ENCODE assay signal across 8 cellular contexts in the genomic region with DNA sequence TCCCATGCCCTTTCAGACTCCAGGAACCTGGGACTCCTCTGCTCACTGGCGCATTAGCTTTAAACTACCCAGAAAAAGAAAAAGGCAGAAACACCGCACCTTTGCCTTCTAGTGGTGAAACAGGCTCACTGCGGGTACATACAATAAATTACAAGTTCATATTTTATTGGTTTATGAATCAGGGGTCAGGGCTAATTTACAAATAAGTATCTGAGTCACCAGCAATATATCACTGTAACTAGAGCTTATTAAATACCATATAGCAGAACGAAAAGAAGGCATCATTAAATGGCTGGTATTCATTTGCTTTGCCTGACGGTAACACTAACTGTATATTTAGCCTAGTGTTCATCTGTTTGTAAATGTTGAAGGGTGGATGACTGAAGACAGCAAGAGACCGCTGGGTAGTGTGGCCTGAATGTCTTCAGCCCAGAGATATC. TPM values are rescaled to one million over a fixed set of nuclear protein-coding genes. Genes with fewer than 3 reads are reported as not detected.
DNase-seq lines count a peak whose midpoint lies in the region; ATAC-seq and TF ChIP-seq lines count a peak whose summit lies in the region.

No MANE protein-coding gene starts in this region.

- no peaks in the 10 kb centered on the region for H3K36me3 ChIP-seq in IMR-90 (ENCODE audit: control insufficient read depth, insufficient read depth, low read length)
- H3K36me3 ChIP-seq in colonic mucosa, result no peaks in the 10 kb centered on the region

- H3K4me1 ChIP-seq in IMR-90 (ENCODE audit: control insufficient read depth, insufficient read depth, low read length) (no peaks in the 10 kb centered on the region), colonic mucosa (no peaks in the 10 kb centered on the region)

- peak; percentile 81 for ATAC-seq in IMR-90 (ENCODE audit: low read depth)
- no peak for ATAC-seq in GM21619 (IDR thresholded peaks at IDR 0.05; ENCODE audit: unreplicated experiment)

- no peak overlapping the region for H3K14ac ChIP-seq in IMR-90 (replicated peaks; ENCODE audit: low read depth, low read length)

- H2BK15ac ChIP-seq in IMR-90 (ENCODE audit: low read depth, low read length), result no peak overlapping the region

- no peaks in the 10 kb centered on the region for H3K9me3 ChIP-seq in IMR-90 (ENCODE audit: control insufficient read depth, insufficient read depth, low read length)
- H3K9me3 ChIP-seq in colonic mucosa, result no peaks in the 10 kb centered on the region

- no peak overlapping the region for H3K56ac ChIP-seq in IMR-90 (ENCODE audit: extremely low read depth, insufficient read depth, low read length)

- dilution Hi-C loops in IMR-90 (cut with HindIII; ENCODE audit: low sequenced_read_pairs, unreplicated experiment), result no loop called here

- no peak overlapping the region for H2BK20ac ChIP-seq in IMR-90 (ENCODE audit: low read depth, low read length)

- no peak overlapping the region for H3K4ac ChIP-seq in IMR-90 (ENCODE audit: low read depth, low read length)

- DNase-seq in NOMO-1 (lab: John Stamatoyannopoulos, UW; ENCODE audit: unreplicated experiment in 2 of 2), result peak; percentile 9 to 38
- no peak for DNase-seq in NOMO-1 treated with dmso at 0.1 percent for 144 hours (lab: John Stamatoyannopoulos, UW; ENCODE audit: unreplicated experiment)
- DNase-seq in IMR-90, result peak; percentile 59
- peak; percentile 77 for DNase-seq in RWPE1 (ENCODE audit: low spot score)
- no peak for DNase-seq in colonic mucosa
- peak; percentile 5 for DNase-seq in midbrain (lab: John Stamatoyannopoulos, UW)
- DNase-seq in middle frontal gyrus (ENCODE audit: extremely low spot score, low spot score), result no peak

- BruUV-seq in IMR-90 (replicated peaks; lab: Mats Ljungman, UMichigan), result no TSS peak

- no peak overlapping the region for H2AK9ac ChIP-seq in IMR-90 (replicated peaks; ENCODE audit: low read depth, low read length, poor library complexity)

- H3K9ac ChIP-seq in IMR-90 (ENCODE audit: low read depth, low read length) (no peak overlapping the region), colonic mucosa (ENCODE audit: low read depth in 2 of 2, low read length in 2 of 2) (no peak overlapping the region)

- H3K27me3 ChIP-seq in IMR-90 (ENCODE audit: control insufficient read depth, insufficient read depth, low read length), result peaks cover 14% of the 10 kb centered on the region
- no peaks in the 10 kb centered on the region for H3K27me3 ChIP-seq in colonic mucosa

- no peaks in the 10 kb centered on the region for H3K79me1 ChIP-seq in IMR-90 (ENCODE audit: low read depth in 1 of 2, low read length in 2 of 2)

- POLR2A ChIA-PET in IMR-90 (lab: Charles Lee; ENCODE audit: unreplicated experiment), result no interaction called here
- POLR2A ChIA-PET in RWPE1 (lab: Yijun Ruan, JAX; ENCODE audit: low non-redundant PET), result no interaction called here

- H3K4me3 ChIP-seq in IMR-90 (ENCODE audit: insufficient read depth, low read depth, low read length), result no peak overlapping the region
- H3K4me3 ChIP-seq in colonic mucosa, result no peak overlapping the region

- no peak overlapping the region for H2AFZ ChIP-seq in IMR-90 (replicated peaks; ENCODE audit: low read length, poor library complexity)

- peak; percentile 54 for TF ChIP-seq RAD21 in IMR-90 (IDR thresholded peaks at IDR 0.05; ENCODE audit: low read length)

- H3K4me2 ChIP-seq in IMR-90 (ENCODE audit: low read depth, low read length), result no peak overlapping the region

- H4K91ac ChIP-seq in IMR-90 (ENCODE audit: insufficient read depth, low read depth, low read length), result no peak overlapping the region

- TF ChIP-seq POLR2A in IMR-90 (IDR thresholded peaks at IDR 0.05; ENCODE audit: low read depth, low read length), result no peak

- no peak overlapping the region for H4K8ac ChIP-seq in IMR-90 (ENCODE audit: low read depth in 2 of 2, low read length in 2 of 2)

- no peaks in the 10 kb centered on the region for H4K20me1 ChIP-seq in IMR-90 (ENCODE audit: insufficient read depth, low read length)

- H3K27ac ChIP-seq in IMR-90 (ENCODE audit: insufficient read depth, low read length) (no peak overlapping the region), RWPE1 (no peak overlapping the region), colonic mucosa (no peak overlapping the region)

- in situ Hi-C loops in IMR-90 (cut with MboI; ENCODE audit: low sequenced_read_pairs), result no loop called here

- peak; percentile 66 for TF ChIP-seq CTCF in IMR-90 (conservative IDR thresholded peaks at IDR 0.05; ENCODE audit: low read depth, low read length)
- peak; percentile 93 for TF ChIP-seq CTCF in RWPE1 (conservative IDR thresholded peaks at IDR 0.05; ENCODE audit: low read depth)
- TF ChIP-seq CTCF in colonic mucosa (IDR thresholded peaks at IDR 0.05), result peak; percentile 60

- WGBS in IMR-90 (ENCODE audit: extremely low coverage in 2 of 2, insufficient read length in 1 of 2), 2 experiments, result 20% methylated on average over 1 of the region's 6 CpGs; no CpG with 5 or more reads in 1 of the 2 experiments

- no peak overlapping the region for H2BK5ac ChIP-seq in IMR-90 (ENCODE audit: low read depth, low read length, poor library complexity, severe bottlenecking)

- no peak overlapping the region for H4K5ac ChIP-seq in IMR-90 (ENCODE audit: low read depth, low read length)

- H2BK120ac ChIP-seq in IMR-90 (ENCODE audit: low read depth, low read length), result no peak overlapping the region

- no peaks in the 10 kb centered on the region for H3K9me1 ChIP-seq in IMR-90 (ENCODE audit: insufficient read depth, low read length)

- intact Hi-C loops in IMR-90 (cut with micrococcal nuclease) (loop anchor here (1.0 kb wide), 1 partner anchor 93 kb away; no protein-coding TSS in a partner anchor), colonic mucosa (cut with DNase I) (no loop called here)

- H2AK5ac ChIP-seq in IMR-90 (ENCODE audit: low read depth, low read length), result no peak overlapping the region

- H3K23ac ChIP-seq in IMR-90 (ENCODE audit: low read depth, low read length), result no peak overlapping the region

- CTCF ChIA-PET in IMR-90 (lab: Yijun Ruan, JAX) (interaction anchor here (0.8 to 2.4 kb wide), 10 partner anchors 9 to 100 kb away, joined by 3 to 11 read pairs (median 5); no protein-coding TSS in a partner anchor), RWPE1 (lab: Yijun Ruan, JAX) (interaction anchor here (0.6 to 3.6 kb wide), 23 partner anchors 9 to 1180 kb away, joined by 3 to 45 read pairs (median 5); a partner anchor contains a TSS)

- no peak overlapping the region for H3K18ac ChIP-seq in IMR-90 (ENCODE audit: low read depth, low read length)

TF ChIP-seq in IMR-90, 13 proteins besides CTCF, POLR2A, EP300 and RAD21:
- peak; percentile 49 for TF ChIP-seq SMC3 (IDR thresholded peaks at IDR 0.05; ENCODE audit: low read depth, low read length)
- no peak for TF ChIP-seq MXI1 (IDR thresholded peaks at IDR 0.05; ENCODE audit: borderline replicate concordance, low read depth, low read length)

RNA-seq across cellular contexts. Expression of a gene that starts 26.9 kb away (rescaled TPM):
- total RNA-seq in IMR-90 (2012; rRNA removed) (3.6 and 3.8 TPM in 2 replicates), colonic mucosa (1 to 10 TPM; 5.2 to 9.3 TPM)
- 5.3 and 5.7 TPM in 2 replicates for polyA plus RNA-seq in IMR-90 (2012; rRNA removed)
- 3.8 and 4.7 TPM in 2 replicates for polyA plus RNA-seq in IMR-90 (2012; cell fraction: cytosol; rRNA removed)
- polyA plus RNA-seq in IMR-90 (2012; cell fraction: nucleus; rRNA removed; ENCODE audit: low replicate concordance), result 8.1 and 12.6 TPM in 2 replicates

Comparison
In these comparisons a context has a peak if more than half of its experiments do, and no peak if none do; other contexts are left out.
1. DNase-seq: peak in NOMO-1 (2 of 2), IMR-90 (single experiment), RWPE1 (single experiment) and midbrain (single experiment); none in NOMO-1 treated with dmso at 0.1 percent for 144 hours (single experiment), colonic mucosa (single experiment) and middle frontal gyrus (single experiment).
2. Peak in every context shown above with its lines, with median percentiles within 50 percentile points of each other: CTCF ChIP-seq.